In genomic region chr12:111180830-111181726, GRCh38 we compare ENCODE assay signal across 11 cellular contexts.
A peak's percentile ranks its signal among the peaks of the same experiment; 100 is the strongest.
DNase-seq lines count a peak whose midpoint lies in the region; ATAC-seq and TF ChIP-seq lines count a peak whose summit lies in the region.
"Had no signal": no experiment of that assay in that cellular context is flagged by ENCODE, and none has a peak within 500 bp of the region (broad histone marks: within the 10 kb centered on the region; RNA-seq: fewer than 3 reads in every experiment).

No MANE protein-coding gene starts in this region.

- H3K4me3 ChIP-seq in IMR-90 (ENCODE audit: insufficient read depth, low read depth, low read length) (no peak overlapping the region), sigmoid colon (no peak overlapping the region)
- H3K4me3 ChIP-seq: PC-9, skin epidermis had no signal

- no peak overlapping the region for H3K4ac ChIP-seq in IMR-90 (ENCODE audit: low read depth, low read length)

- dilution Hi-C loops in IMR-90 (cut with HindIII; ENCODE audit: low sequenced_read_pairs, unreplicated experiment): no loop called here

- no peak overlapping the region for H2BK20ac ChIP-seq in IMR-90 (ENCODE audit: low read depth, low read length)

- no peaks in the 10 kb centered on the region for H3K36me3 Mint-ChIP-seq in activated CD4-positive, alpha-beta memory T cell treated with anti-CD3 and anti-CD28 coated beads for 36 hours

- no peak overlapping the region for H3K56ac ChIP-seq in IMR-90 (ENCODE audit: extremely low read depth, insufficient read depth, low read length)

- no TSS peak for BruUV-seq in IMR-90 (replicated peaks; lab: Mats Ljungman, UMichigan)

- no peak for TF ChIP-seq POLR2A in IMR-90 (IDR thresholded peaks at IDR 0.05; ENCODE audit: low read depth, low read length)
- TF ChIP-seq POLR2A in sigmoid colon (IDR thresholded peaks at IDR 0.05): no peak

- TF ChIP-seq CTCF in IMR-90 (conservative IDR thresholded peaks at IDR 0.05; ENCODE audit: low read depth, low read length) (no peak), sigmoid colon (IDR thresholded peaks at IDR 0.05) (no peak)

- no peak overlapping the region for H3K9ac ChIP-seq in IMR-90 (ENCODE audit: low read depth, low read length)

- no peak overlapping the region for H3K27ac Mint-ChIP-seq in activated CD4-positive, alpha-beta memory T cell treated with anti-CD3 and anti-CD28 coated beads for 36 hours

- peaks cover 34% of the 10 kb centered on the region for H3K27me3 Mint-ChIP-seq in activated CD4-positive, alpha-beta memory T cell treated with anti-CD3 and anti-CD28 coated beads for 36 hours

- H3K9me3 Mint-ChIP-seq in activated CD4-positive, alpha-beta memory T cell treated with anti-CD3 and anti-CD28 coated beads for 36 hours: no peaks in the 10 kb centered on the region

- no peaks in the 10 kb centered on the region for H3K4me1 Mint-ChIP-seq in activated CD4-positive, alpha-beta memory T cell treated with anti-CD3 and anti-CD28 coated beads for 36 hours (ENCODE audit: low read depth)

- no peaks in the 10 kb centered on the region for H3K79me1 ChIP-seq in IMR-90 (ENCODE audit: low read depth in 1 of 2, low read length in 2 of 2)

- CTCF ChIA-PET in IMR-90 (lab: Yijun Ruan, JAX): no interaction called here
- CTCF ChIA-PET in activated CD4-positive, alpha-beta memory T cell treated with anti-CD3 and anti-CD28 coated beads for 36 hours (lab: Charles Lee): no interaction called here

- DNase-seq in IMR-90: peak; percentile 4
- DNase-seq in NCI-H748 treated with DMSO at 0.1 percent for 48 hours (lab: John Stamatoyannopoulos, UW): peak; percentile 52
- DNase-seq in fibroblast of the conjunctiva (ENCODE audit: low read depth): peak; percentile 6
- peak; percentile 86 for DNase-seq in sigmoid colon
- DNase-seq in activated CD8-positive, alpha-beta memory T cell treated with anti-CD3 and anti-CD28 coated beads for 24 hours: no peak
- no peak for DNase-seq in activated CD4-positive, alpha-beta memory T cell treated with anti-CD3 and anti-CD28 coated beads for 36 hours
- DNase-seq in DMS114 treated with DMSO at 0.1 percent for 48 hours (lab: John Stamatoyannopoulos, UW; ENCODE audit: unreplicated experiment): no peak
- DNase-seq: activated T-cell treated with anti-CD3 and anti-CD28 coated beads, Interleukin-2, amount 50 U/mL, for 48 hours; PC-9 had no signal

- H3K18ac ChIP-seq in IMR-90 (ENCODE audit: low read depth, low read length): no peak overlapping the region

- no peak for TF ChIP-seq RAD21 in IMR-90 (IDR thresholded peaks at IDR 0.05; ENCODE audit: low read length)

- no peak overlapping the region for H2AK5ac ChIP-seq in IMR-90 (ENCODE audit: low read depth, low read length)

- H3K4me1 ChIP-seq in IMR-90 (ENCODE audit: control insufficient read depth, insufficient read depth, low read length) (no peaks in the 10 kb centered on the region), sigmoid colon (peaks cover 0 to 29% (median 28%) of the 10 kb centered on the region in 4 donors)

- no peaks in the 10 kb centered on the region; the same call in 1 of the 2 replicates for H3K9me1 ChIP-seq in IMR-90 (ENCODE audit: insufficient read depth, low read length)

- no peak for ATAC-seq in IMR-90 (ENCODE audit: low read depth)
- no peak for ATAC-seq in GM18511 (IDR thresholded peaks at IDR 0.05; ENCODE audit: unreplicated experiment)

- no peak overlapping the region for H3K27ac ChIP-seq in IMR-90 (ENCODE audit: insufficient read depth, low read length)
- H3K27ac ChIP-seq in sigmoid colon: no peak overlapping the region
- H3K27ac ChIP-seq: PC-9, skin epidermis had no signal

- H4K5ac ChIP-seq in IMR-90 (ENCODE audit: low read depth, low read length): no peak overlapping the region

- H3K4me2 ChIP-seq in IMR-90 (ENCODE audit: low read depth, low read length): no peak overlapping the region
- H3K4me2 ChIP-seq: PC-9 had no signal

- no peak overlapping the region for H2BK5ac ChIP-seq in IMR-90 (ENCODE audit: low read depth, low read length, poor library complexity, severe bottlenecking)

- H2BK120ac ChIP-seq in IMR-90 (ENCODE audit: low read depth, low read length): no peak overlapping the region

- no peak overlapping the region for H2BK15ac ChIP-seq in IMR-90 (ENCODE audit: low read depth, low read length)

- WGBS in IMR-90 (ENCODE audit: extremely low coverage in 2 of 2, insufficient read length in 1 of 2), 2 experiments: 3% methylated on average over 12 of the region's 30 CpGs; no CpG with 5 or more reads in 1 of the 2 experiments
- WGBS in sigmoid colon, 2 donors: 22 to 28% methylated on average over 30 of the region's 30 CpGs

- H3K14ac ChIP-seq in IMR-90 (replicated peaks; ENCODE audit: low read depth, low read length): no peak overlapping the region

- intact Hi-C loops in IMR-90 (cut with micrococcal nuclease): no loop called here
- intact Hi-C loops in sigmoid colon (cut with DNase I): no loop called here
- intact Hi-C loops in activated CD4-positive, alpha-beta memory T cell treated with anti-CD3 and anti-CD28 coated beads for 36 hours (cut with micrococcal nuclease): no loop called here

- in situ Hi-C loops in IMR-90 (cut with MboI; ENCODE audit: low sequenced_read_pairs): no loop called here

- TF ChIP-seq EP300 in sigmoid colon (IDR thresholded peaks at IDR 0.05): no peak

- H2AFZ ChIP-seq in IMR-90 (replicated peaks; ENCODE audit: low read length, poor library complexity): no peak overlapping the region
- H2AFZ ChIP-seq: PC-9 had no signal

- H3K9me3 ChIP-seq in IMR-90 (ENCODE audit: control insufficient read depth, insufficient read depth, low read length) (no peaks in the 10 kb centered on the region), sigmoid colon (no peaks in the 10 kb centered on the region)

- H4K8ac ChIP-seq in IMR-90 (ENCODE audit: low read depth in 2 of 2, low read length in 2 of 2): no peak overlapping the region

- H3K27me3 ChIP-seq in IMR-90 (ENCODE audit: control insufficient read depth, insufficient read depth, low read length) (peaks cover 21% of the 10 kb centered on the region), sigmoid colon (peaks cover 0 to 39% (median 0%) of the 10 kb centered on the region in 3 donors)

- no peak overlapping the region for H4K91ac ChIP-seq in IMR-90 (ENCODE audit: insufficient read depth, low read depth, low read length)

- no peaks in the 10 kb centered on the region for H4K20me1 ChIP-seq in IMR-90 (ENCODE audit: insufficient read depth, low read length)

- POLR2A ChIA-PET in IMR-90 (lab: Charles Lee; ENCODE audit: unreplicated experiment): no interaction called here
- POLR2A ChIA-PET in activated CD4-positive, alpha-beta memory T cell treated with anti-CD3 and anti-CD28 coated beads for 36 hours (lab: Charles Lee): no interaction called here

- H3K36me3 ChIP-seq in IMR-90 (ENCODE audit: control insufficient read depth, insufficient read depth, low read length) (no peaks in the 10 kb centered on the region), sigmoid colon (no peaks in the 10 kb centered on the region)

- no peak overlapping the region for H3K4me3 Mint-ChIP-seq in activated CD4-positive, alpha-beta memory T cell treated with anti-CD3 and anti-CD28 coated beads for 36 hours

- no peak overlapping the region for H2AK9ac ChIP-seq in IMR-90 (replicated peaks; ENCODE audit: low read depth, low read length, poor library complexity)

- no peak overlapping the region for H3K23ac ChIP-seq in IMR-90 (ENCODE audit: low read depth, low read length)

TF ChIP-seq in IMR-90, 13 proteins besides CTCF, POLR2A, EP300 and RAD21:
- TF ChIP-seq MAZ (IDR thresholded peaks at IDR 0.05; ENCODE audit: borderline replicate concordance, low read depth, low read length) (no peak), CHD1 (IDR thresholded peaks at IDR 0.05; ENCODE audit: low read depth, low read length) (no peak), NFE2L2 (IDR thresholded peaks at IDR 0.05; ENCODE audit: low read depth, low read length) (no peak), MXI1 (IDR thresholded peaks at IDR 0.05; ENCODE audit: borderline replicate concordance, low read depth, low read length) (no peak), MAFK (IDR thresholded peaks at IDR 0.05; ENCODE audit: low read depth, low read length) (no peak), RCOR1 (IDR thresholded peaks at IDR 0.05; ENCODE audit: insufficient replicate concordance, low read length) (no peak), SMC3 (IDR thresholded peaks at IDR 0.05; ENCODE audit: low read depth, low read length) (no peak), CEBPB (IDR thresholded peaks at IDR 0.05; ENCODE audit: low read depth, low read length) (no peak), RFX5 (IDR thresholded peaks at IDR 0.05; ENCODE audit: low read depth, low read length) (no peak), BHLHE40 (IDR thresholded peaks at IDR 0.05; ENCODE audit: low read depth, low read length) (no peak), FOS (IDR thresholded peaks at IDR 0.05; ENCODE audit: low read depth, low read length) (no peak)
- TF ChIP-seq, protein P1, sequence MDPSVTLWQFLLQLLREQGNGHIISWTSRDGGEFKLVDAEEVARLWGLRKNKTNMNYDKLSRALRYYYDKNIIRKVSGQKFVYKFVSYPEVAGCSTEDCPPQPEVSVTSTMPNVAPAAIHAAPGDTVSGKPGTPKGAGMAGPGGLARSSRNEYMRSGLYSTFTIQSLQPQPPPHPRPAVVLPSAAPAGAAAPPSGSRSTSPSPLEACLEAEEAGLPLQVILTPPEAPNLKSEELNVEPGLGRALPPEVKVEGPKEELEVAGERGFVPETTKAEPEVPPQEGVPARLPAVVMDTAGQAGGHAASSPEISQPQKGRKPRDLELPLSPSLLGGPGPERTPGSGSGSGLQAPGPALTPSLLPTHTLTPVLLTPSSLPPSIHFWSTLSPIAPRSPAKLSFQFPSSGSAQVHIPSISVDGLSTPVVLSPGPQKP (IDR thresholded peaks at IDR 0.05; ENCODE audit: borderline replicate concordance, low read depth, low read length): no peak
- TF ChIP-seq, protein P2, sequence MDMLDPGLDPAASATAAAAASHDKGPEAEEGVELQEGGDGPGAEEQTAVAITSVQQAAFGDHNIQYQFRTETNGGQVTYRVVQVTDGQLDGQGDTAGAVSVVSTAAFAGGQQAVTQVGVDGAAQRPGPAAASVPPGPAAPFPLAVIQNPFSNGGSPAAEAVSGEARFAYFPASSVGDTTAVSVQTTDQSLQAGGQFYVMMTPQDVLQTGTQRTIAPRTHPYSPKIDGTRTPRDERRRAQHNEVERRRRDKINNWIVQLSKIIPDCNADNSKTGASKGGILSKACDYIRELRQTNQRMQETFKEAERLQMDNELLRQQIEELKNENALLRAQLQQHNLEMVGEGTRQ (IDR thresholded peaks at IDR 0.05; ENCODE audit: low read depth, low read length): no peak

Comparison
In these comparisons a context has a peak if more than half of its experiments do, and no peak if none do; other contexts are left out.
1. DNase-seq: peak in IMR-90 (single experiment), NCI-H748 treated with DMSO at 0.1 percent for 48 hours (single experiment), fibroblast of the conjunctiva (single experiment) and sigmoid colon (single experiment); none in activated CD8-positive, alpha-beta memory T cell treated with anti-CD3 and anti-CD28 coated beads for 24 hours (single experiment), activated CD4-positive, alpha-beta memory T cell treated with anti-CD3 and anti-CD28 coated beads for 36 hours (single experiment) and DMS114 treated with DMSO at 0.1 percent for 48 hours (single experiment).